Comparison of ENCODE assay signal across 24 cellular contexts in genomic region chr2:232218778-232219495, GRCh38.
A peak's percentile ranks its signal among the peaks of the same experiment; 100 is the strongest.
DNase-seq lines count a peak whose midpoint lies in the region; ATAC-seq, FAIRE-seq and TF ChIP-seq lines count a peak whose summit lies in the region.
"Had no signal": no experiment of that assay in that cellular context is flagged by ENCODE, and none has a peak within 500 bp of the region (broad histone marks: within the 10 kb centered on the region; RNA-seq: fewer than 3 reads in every experiment).

No MANE protein-coding gene starts in this region.

- no peak overlapping the region for H3K9ac ChIP-seq in BLaER1
- H3K9ac ChIP-seq: SK-N-SH had no signal

- no peaks in the 10 kb centered on the region for H3K9me3 Mint-ChIP-seq in IgD-negative memory B cell
- no peaks in the 10 kb centered on the region for H3K9me3 Mint-ChIP-seq in activated CD8-positive, alpha-beta T cell treated with anti-CD3 and anti-CD28 coated beads, Interleukin-2, amount 10 ng/mL, durations not matched to agents 7 days and 5 days (ENCODE audit: insufficient read depth)
- H3K9me3 Mint-ChIP-seq in naive thymus-derived CD8-positive, alpha-beta T cell = no peaks in the 10 kb centered on the region
- H3K9me3 Mint-ChIP-seq: activated naive CD4-positive, alpha-beta T cell treated with anti-CD3 and anti-CD28 coated beads, Interleukin-2, amount 50 U/mL, for 24 hours; activated T-cell treated with anti-CD3 and anti-CD28 coated beads, Interleukin-2, amount 50 U/mL, for 72 hours had no signal

- no peak for FAIRE-seq in HTR-8/SVneo (lab: Jason Lieb, UNC)

- DNase-seq in activated CD8-positive, alpha-beta T cell treated with anti-CD3 and anti-CD28 coated beads, Interleukin-2, amount 10 ng/mL, durations not matched to agents 7 days and 5 days = no peak
- no peak for DNase-seq in naive thymus-derived CD8-positive, alpha-beta T cell
- no peak for DNase-seq in hippocampal formation (lab: John Stamatoyannopoulos, UW)
- DNase-seq in gastrocnemius medialis = no peak
- DNase-seq in HTR-8/SVneo (ENCODE audit: insufficient read length, low spot score) = no peak
- no peak for DNase-seq in activated T-cell treated with anti-CD3 and anti-CD28 coated beads, Interleukin-2, amount 50 U/mL, for 1 hour
- DNase-seq: activated CD4-positive, CD25-positive, alpha-beta regulatory T cell; activated T-cell treated with anti-CD3 and anti-CD28 coated beads, Interleukin-2, amount 50 U/mL, for 72 hours; C1 segment of cervical spinal cord; effector CD8-positive, alpha-beta T cell; foreskin melanocyte; hypothalamus; IMR-90; NCI-H1417 treated with DMSO at 0.1 percent for 48 hours; NCI-H510A; NK-92 treated with Interleukin-12 subunit alpha and Interleukin-12 subunit beta, amount 100 ng/mL, for 24 hours; SK-N-SH; stimulated activated CD4-positive, alpha-beta T cell treated with anti-CD3 and anti-CD28 coated beads, Interleukin-4, amount 100 ng/mL, for 4 hours; T1000; trophoblast cell had no signal

- H3K27me3 ChIP-seq in BLaER1 = no peaks in the 10 kb centered on the region
- no peaks in the 10 kb centered on the region for H3K27me3 ChIP-seq in gastrocnemius medialis

- CTCF ChIA-PET in activated CD8-positive, alpha-beta T cell treated with anti-CD3 and anti-CD28 coated beads, Interleukin-2, amount 10 ng/mL, durations not matched to agents 7 days and 5 days (lab: Charles Lee) = no interaction called here

- peak overlapping the region in 2 of 3 donors; percentile 0 to 42 for H3K27ac Mint-ChIP-seq in IgD-negative memory B cell
- H3K27ac Mint-ChIP-seq in activated CD8-positive, alpha-beta T cell treated with anti-CD3 and anti-CD28 coated beads, Interleukin-2, amount 10 ng/mL, durations not matched to agents 7 days and 5 days = peak overlapping the region; percentile 33
- peak overlapping the region; percentile 7 to 93 (median 58) for H3K27ac Mint-ChIP-seq in naive thymus-derived CD8-positive, alpha-beta T cell
- H3K27ac Mint-ChIP-seq: activated naive CD4-positive, alpha-beta T cell treated with anti-CD3 and anti-CD28 coated beads, Interleukin-2, amount 50 U/mL, for 24 hours; activated T-cell treated with anti-CD3 and anti-CD28 coated beads, Interleukin-2, amount 50 U/mL, for 72 hours had no signal

- peaks cover 15% of the 10 kb centered on the region for H3K4me1 ChIP-seq in BLaER1
- H3K4me1 ChIP-seq in gastrocnemius medialis = no peaks in the 10 kb centered on the region

- ATAC-seq in activated CD8-positive, alpha-beta T cell treated with anti-CD3 and anti-CD28 coated beads, Interleukin-2, amount 10 ng/mL, durations not matched to agents 7 days and 5 days = no peak
- ATAC-seq in naive thymus-derived CD8-positive, alpha-beta T cell = no peak
- ATAC-seq in gastrocnemius medialis = no peak
- ATAC-seq: activated T-cell treated with anti-CD3 and anti-CD28 coated beads, Interleukin-2, amount 50 U/mL, for 72 hours; esophagus mucosa had no signal

- H3K27ac ChIP-seq in BLaER1 = peak overlapping the region; percentile 57
- H3K27ac ChIP-seq in gastrocnemius medialis = no peak overlapping the region

- POLR2A ChIA-PET in activated CD8-positive, alpha-beta T cell treated with anti-CD3 and anti-CD28 coated beads, Interleukin-2, amount 10 ng/mL, durations not matched to agents 7 days and 5 days (lab: Charles Lee) = no interaction called here
- POLR2A ChIA-PET in naive thymus-derived CD8-positive, alpha-beta T cell (lab: Charles Lee) = no interaction called here

- H3K36me3 Mint-ChIP-seq in IgD-negative memory B cell = peaks cover 4% of the 10 kb centered on the region
- H3K36me3 Mint-ChIP-seq in activated CD8-positive, alpha-beta T cell treated with anti-CD3 and anti-CD28 coated beads, Interleukin-2, amount 10 ng/mL, durations not matched to agents 7 days and 5 days (ENCODE audit: low read depth) = no peaks in the 10 kb centered on the region
- peaks cover 0 to 30% (median 23%) of the 10 kb centered on the region in 3 donors for H3K36me3 Mint-ChIP-seq in naive thymus-derived CD8-positive, alpha-beta T cell

- peaks cover 13 to 24% (median 15%) of the 10 kb centered on the region in 3 donors for H3K4me1 Mint-ChIP-seq in IgD-negative memory B cell
- peaks cover 14% of the 10 kb centered on the region for H3K4me1 Mint-ChIP-seq in activated CD8-positive, alpha-beta T cell treated with anti-CD3 and anti-CD28 coated beads, Interleukin-2, amount 10 ng/mL, durations not matched to agents 7 days and 5 days (ENCODE audit: low read depth)
- H3K4me1 Mint-ChIP-seq in naive thymus-derived CD8-positive, alpha-beta T cell = peaks cover 23 to 39% (median 29%) of the 10 kb centered on the region in 4 donors

- in situ Hi-C loops in gastrocnemius medialis (cut with MboI; ENCODE audit: low sequenced_read_pairs in 4 of 4) = no loop called here

- no peak for TF ChIP-seq CTCF in gastrocnemius medialis (IDR thresholded peaks at IDR 0.05 in 4 of 5, conservative IDR thresholded peaks at IDR 0.05 in 1 of 5)

- H3K4me2 ChIP-seq in BLaER1 = peak overlapping the region; percentile 70
- H3K4me2 ChIP-seq: SK-N-SH had no signal

- intact Hi-C loops in gastrocnemius medialis (cut with DNase I; ENCODE audit: low total_unique reads) = no loop called here

- no peaks in the 10 kb centered on the region for H3K27me3 Mint-ChIP-seq in IgD-negative memory B cell
- no peaks in the 10 kb centered on the region for H3K27me3 Mint-ChIP-seq in activated CD8-positive, alpha-beta T cell treated with anti-CD3 and anti-CD28 coated beads, Interleukin-2, amount 10 ng/mL, durations not matched to agents 7 days and 5 days (ENCODE audit: low read depth)
- H3K27me3 Mint-ChIP-seq in naive thymus-derived CD8-positive, alpha-beta T cell = no peaks in the 10 kb centered on the region
- H3K27me3 Mint-ChIP-seq: activated naive CD4-positive, alpha-beta T cell treated with anti-CD3 and anti-CD28 coated beads, Interleukin-2, amount 50 U/mL, for 24 hours had no signal

- H3K9me3 ChIP-seq in BLaER1 (no peaks in the 10 kb centered on the region), gastrocnemius medialis (no peaks in the 10 kb centered on the region)
- H3K9me3 ChIP-seq: SK-N-SH had no signal

- H4K20me1 ChIP-seq in BLaER1 = no peaks in the 10 kb centered on the region

- H3K4me3 Mint-ChIP-seq in IgD-negative memory B cell = peak overlapping the region in 2 of 4 donors; percentile 26 to 46
- no peak overlapping the region for H3K4me3 Mint-ChIP-seq in activated CD8-positive, alpha-beta T cell treated with anti-CD3 and anti-CD28 coated beads, Interleukin-2, amount 10 ng/mL, durations not matched to agents 7 days and 5 days
- peak overlapping the region in 8 of 10 donors; percentile 3 to 64 (median 38) for H3K4me3 Mint-ChIP-seq in naive thymus-derived CD8-positive, alpha-beta T cell
- H3K4me3 Mint-ChIP-seq: activated naive CD4-positive, alpha-beta T cell treated with anti-CD3 and anti-CD28 coated beads, Interleukin-2, amount 50 U/mL, for 24 hours; activated T-cell treated with anti-CD3 and anti-CD28 coated beads, Interleukin-2, amount 50 U/mL, for 72 hours had no signal

- TF ChIP-seq POLR2A in gastrocnemius medialis (IDR thresholded peaks at IDR 0.05) = no peak

- H3K4me3 ChIP-seq in BLaER1 (no peak overlapping the region), gastrocnemius medialis (no peak overlapping the region)

- H3K36me3 ChIP-seq in BLaER1 (peaks cover 38% of the 10 kb centered on the region), gastrocnemius medialis (no peaks in the 10 kb centered on the region)
